Comparison of ENCODE assay signal across 8 cellular contexts in genomic region chr20:37615507-37616425, GRCh38.
A peak's percentile ranks its signal among the peaks of the same experiment; 100 is the strongest.
DNase-seq lines count a peak whose midpoint lies in the region; ATAC-seq and TF ChIP-seq lines count a peak whose summit lies in the region.

No MANE protein-coding gene starts in this region.

- H3K27me3 ChIP-seq in neutrophil: peaks cover 45% of the 10 kb centered on the region

- H3K36me3 ChIP-seq in neutrophil: no peaks in the 10 kb centered on the region

- no peak overlapping the region for H3K27ac ChIP-seq in neutrophil

- H3K4me3 ChIP-seq in NB4 (ENCODE audit: low read depth, low read length) (no peak overlapping the region), choroid plexus epithelial cell (ENCODE audit: low read depth, low read length) (no peak overlapping the region), neutrophil (ENCODE audit: low read depth in 1 of 2, low read length in 1 of 2) (no peak overlapping the region)

- TF ChIP-seq POLR2A in NB4 (IDR thresholded peaks at IDR 0.05; ENCODE audit: extremely low read depth, insufficient read length): no peak

- H3K9me3 ChIP-seq in neutrophil: no peaks in the 10 kb centered on the region

- no peak for ATAC-seq in GM21367 (IDR thresholded peaks at IDR 0.05; ENCODE audit: unreplicated experiment)

- TF ChIP-seq CTCF in NB4 (IDR thresholded peaks at IDR 0.05; ENCODE audit: low read depth, low read length) (peak; percentile 87), choroid plexus epithelial cell (conservative IDR thresholded peaks at IDR 0.05; ENCODE audit: low read depth, low read length) (peak; percentile 76), neutrophil (IDR thresholded peaks at IDR 0.05) (peak; percentile 73)

- no peaks in the 10 kb centered on the region for H3K4me1 ChIP-seq in neutrophil (ENCODE audit: control insufficient read depth in 1 of 2, insufficient read depth in 1 of 2, low read depth in 1 of 2, low read length in 1 of 2)

- peak; percentile 19 for DNase-seq in ELR (ENCODE audit: low read depth)
- DNase-seq in NB4 (ENCODE audit: low read depth): peak; percentile 54
- DNase-seq in activated CD4-positive, CD25-positive, alpha-beta regulatory T cell treated with anti-CD3 and anti-CD28 coated beads, Interleukin-2, amount 50 U/mL, for 72 hours: peak; percentile 53
- peak; percentile 50 for DNase-seq in choroid plexus epithelial cell (ENCODE audit: low read depth)
- no peak for DNase-seq in KG1 (lab: John Stamatoyannopoulos, UW)
- no peak for DNase-seq in SKM-1 treated with dmso at 0.1 percent for 144 hours (lab: John Stamatoyannopoulos, UW; ENCODE audit: unreplicated experiment)

Comparison
In these comparisons a context has a peak if more than half of its experiments do, and no peak if none do; other contexts are left out.
1. DNase-seq: peak in ELR (single experiment), NB4 (single experiment), activated CD4-positive, CD25-positive, alpha-beta regulatory T cell treated with anti-CD3 and anti-CD28 coated beads, Interleukin-2, amount 50 U/mL, for 72 hours (single experiment) and choroid plexus epithelial cell (single experiment); none in KG1 (single experiment) and SKM-1 treated with dmso at 0.1 percent for 144 hours (single experiment).
2. Peak in every context shown above with its lines, with median percentiles within 50 percentile points of each other: CTCF ChIP-seq.